In genomic region chr7:134778941-134779740, GRCh38 we compare ENCODE assay signal across 8 cellular contexts. TPM values are rescaled to one million over a fixed set of nuclear protein-coding genes. Genes with fewer than 3 reads are reported as not detected.
DNase-seq lines count a peak whose midpoint lies in the region; ATAC-seq and TF ChIP-seq lines count a peak whose summit lies in the region.

TSS of gene CALD1 (plus strand) at chr7:134779634. CDS start at chr7:134867734, 88,100 bp downstream.

- H3K36me3 ChIP-seq in IMR-90 (ENCODE audit: control insufficient read depth, insufficient read depth, low read length) (peaks cover 9% of the 10 kb centered on the region), mammary epithelial cell (ENCODE audit: insufficient read depth, low read length) (no peaks in the 10 kb centered on the region), iPS-18a (ENCODE audit: control insufficient read depth, low read depth, low read length) (no peaks in the 10 kb centered on the region), gastrocnemius medialis (no peaks in the 10 kb centered on the region)

- H3K4me2 ChIP-seq in IMR-90 (ENCODE audit: low read depth, low read length) (peak within 1 kb of the TSS; percentile 90), mammary epithelial cell (ENCODE audit: insufficient read depth, low read depth, low read length) (peak within 1 kb of the TSS; percentile 87)

- peak within 1 kb of the TSS; percentile 97 for H2BK20ac ChIP-seq in IMR-90 (ENCODE audit: low read depth, low read length)

- H2BK120ac ChIP-seq in IMR-90 (ENCODE audit: low read depth, low read length), result peak within 1 kb of the TSS; percentile 98

- peaks cover 2 to 15% (median 9%) of the 10 kb centered on the region in 3 donors for H3K27me3 Mint-ChIP-seq in CD14-positive monocyte (ENCODE audit: low read depth in 3 of 3)

- peak within 1 kb of the TSS; percentile 86 for H3K27ac ChIP-seq in IMR-90 (ENCODE audit: insufficient read depth, low read length)
- peak within 1 kb of the TSS; percentile 88 for H3K27ac ChIP-seq in mammary epithelial cell (ENCODE audit: insufficient read depth, low read depth, low read length)
- H3K27ac ChIP-seq in iPS-18a (ENCODE audit: low read length), result peak within 1 kb of the TSS; percentile 66
- H3K27ac ChIP-seq in gastrocnemius medialis, result peak within 1 kb of the TSS; percentile 74 to 78 (median 76)

- dilution Hi-C loops in IMR-90 (cut with HindIII; ENCODE audit: low sequenced_read_pairs, unreplicated experiment) (no loop called here), mammary epithelial cell (cut with HindIII; ENCODE audit: low sequenced_read_pairs) (no loop called here)

- peaks cover 21% of the 10 kb centered on the region for H3K4me1 ChIP-seq in IMR-90 (ENCODE audit: control insufficient read depth, insufficient read depth, low read length)
- H3K4me1 ChIP-seq in mammary epithelial cell (ENCODE audit: insufficient read depth, low read length), result peaks cover 37% of the 10 kb centered on the region
- H3K4me1 ChIP-seq in iPS-18a (ENCODE audit: control insufficient read depth, low read depth, low read length), result peaks cover 34% of the 10 kb centered on the region
- H3K4me1 ChIP-seq in gastrocnemius medialis, result peaks cover 0 to 19% of the 10 kb centered on the region in 2 donors

- TF ChIP-seq RAD21 in IMR-90 (IDR thresholded peaks at IDR 0.05; ENCODE audit: low read length), result no peak; the same call in 1 of the 2 replicates

- peak; percentile 99 for DNase-seq in IMR-90
- DNase-seq in mammary epithelial cell, result peak; percentile 99
- DNase-seq in gastrocnemius medialis, result peak; percentile 24 to 27
- no peak for DNase-seq in CD14-positive monocyte (ENCODE audit: low spot score)

- POLR2A ChIA-PET in IMR-90 (lab: Charles Lee; ENCODE audit: unreplicated experiment), result interaction anchor here (0.6 to 2.7 kb wide), 6 partner anchors 10 to 89 kb away, joined by 3 to 16 read pairs (median 8); no protein-coding TSS in a partner anchor

- H4K8ac ChIP-seq in IMR-90 (ENCODE audit: low read depth in 2 of 2, low read length in 2 of 2), result peak within 1 kb of the TSS; percentile 93 to 96

- peaks cover 34% of the 10 kb centered on the region for H4K20me1 ChIP-seq in IMR-90 (ENCODE audit: insufficient read depth, low read length)
- H4K20me1 ChIP-seq in mammary epithelial cell (ENCODE audit: insufficient read depth, low read length), result no peaks in the 10 kb centered on the region

- H4K91ac ChIP-seq in IMR-90 (ENCODE audit: insufficient read depth, low read depth, low read length), result peak within 1 kb of the TSS; percentile 98

- peak within 1 kb of the TSS; percentile 97 for H4K5ac ChIP-seq in IMR-90 (ENCODE audit: low read depth, low read length)

- H2AK5ac ChIP-seq in IMR-90 (ENCODE audit: low read depth, low read length), result peak within 1 kb of the TSS; percentile 73

- H2BK15ac ChIP-seq in IMR-90 (ENCODE audit: low read depth, low read length), result peak within 1 kb of the TSS; percentile 98

- H2BK5ac ChIP-seq in IMR-90 (ENCODE audit: low read depth, low read length, poor library complexity, severe bottlenecking), result peak within 1 kb of the TSS; percentile 91

- H3K56ac ChIP-seq in IMR-90 (ENCODE audit: extremely low read depth, insufficient read depth, low read length), result peak within 1 kb of the TSS; percentile 100

- TF ChIP-seq CTCF in IMR-90 (conservative IDR thresholded peaks at IDR 0.05; ENCODE audit: low read depth, low read length), result no peak
- TF ChIP-seq CTCF in mammary epithelial cell (conservative IDR thresholded peaks at IDR 0.05 in 1 of 2, IDR thresholded peaks at IDR 0.05 in 1 of 2; ENCODE audit: extremely low read depth in 1 of 2, insufficient read depth in 1 of 2, low read depth in 1 of 2, low read length in 2 of 2), result no peak
- TF ChIP-seq CTCF in gastrocnemius medialis (IDR thresholded peaks at IDR 0.05 in 4 of 5, conservative IDR thresholded peaks at IDR 0.05 in 1 of 5), result no peak
- TF ChIP-seq CTCF in CD14-positive monocyte (IDR thresholded peaks at IDR 0.05), result no peak

- H3K4me3 Mint-ChIP-seq in CD14-positive monocyte, result no peak within 1 kb of the TSS

- no peaks in the 10 kb centered on the region for H3K9me3 Mint-ChIP-seq in CD14-positive monocyte

- peak within 1 kb of the TSS; percentile 98 for H3K18ac ChIP-seq in IMR-90 (ENCODE audit: low read depth, low read length)

- H3K9me1 ChIP-seq in IMR-90 (ENCODE audit: insufficient read depth, low read length), result peaks cover 27% of the 10 kb centered on the region

- H3K79me1 ChIP-seq in IMR-90 (ENCODE audit: low read depth in 1 of 2, low read length in 2 of 2), result peaks cover 0 to 33% of the 10 kb centered on the region in 2 experiments; a peak in 2 of 4 replicates

- in situ Hi-C loops in IMR-90 (cut with MboI; ENCODE audit: low sequenced_read_pairs) (no loop called here), mammary epithelial cell (cut with MboI; ENCODE audit: low sequenced_read_pairs in 2 of 2) (no loop called here), gastrocnemius medialis (cut with MboI; ENCODE audit: low sequenced_read_pairs in 4 of 4) (no loop called here)

- H3K27ac Mint-ChIP-seq in CD14-positive monocyte, result no peak within 1 kb of the TSS

- WGBS in IMR-90 (ENCODE audit: extremely low coverage in 2 of 2, insufficient read length in 1 of 2), 2 experiments, result no CpG with 5 or more reads among the region's 15 CpGs
- under 1% methylated on average over 15 of the region's 15 CpGs for whole genome bisulfite sequencing in mammary epithelial cell (ENCODE audit: low coverage, missing lambda C conversion rate)

- peak within 1 kb of the TSS; percentile 96 for H3K4ac ChIP-seq in IMR-90 (ENCODE audit: low read depth, low read length)

- H3K14ac ChIP-seq in IMR-90 (replicated peaks; ENCODE audit: low read depth, low read length), result peak within 1 kb of the TSS; percentile 97

- intact Hi-C loops in IMR-90 (cut with micrococcal nuclease) (loop anchor here (1.0 to 5.0 kb wide), 5 partner anchors 36 to 132 kb away; partner anchors contain the start of gene BPGM), mammary epithelial cell (cut with micrococcal nuclease) (loop anchor here (1.0 to 5.0 kb wide), 7 partner anchors 27 to 120 kb away; no protein-coding TSS in a partner anchor), gastrocnemius medialis (cut with DNase I; ENCODE audit: low total_unique reads) (no loop called here), CD14-positive monocyte (cut with micrococcal nuclease) (no loop called here)

- peak; percentile 91 for ATAC-seq in IMR-90 (ENCODE audit: low read depth)
- ATAC-seq in gastrocnemius medialis, result peak; percentile 73 to 76
- no peak for ATAC-seq in GM18909 (IDR thresholded peaks at IDR 0.05; ENCODE audit: poor library complexity, unreplicated experiment)
- no peak for ATAC-seq in GM21619 (IDR thresholded peaks at IDR 0.05; ENCODE audit: unreplicated experiment)
- no peak for ATAC-seq in HG03439 (IDR thresholded peaks at IDR 0.05; ENCODE audit: unreplicated experiment)

- H3K9ac ChIP-seq in IMR-90 (ENCODE audit: low read depth, low read length), result peak within 1 kb of the TSS; percentile 90
- peak within 1 kb of the TSS; percentile 93 for H3K9ac ChIP-seq in mammary epithelial cell (ENCODE audit: insufficient read depth, low read length)
- peak within 1 kb of the TSS; percentile 79 for H3K9ac ChIP-seq in iPS-18a (ENCODE audit: low read length)

- TF ChIP-seq POLR2A in IMR-90 (IDR thresholded peaks at IDR 0.05; ENCODE audit: low read depth, low read length) (peak; percentile 98), gastrocnemius medialis (IDR thresholded peaks at IDR 0.05) (peak; percentile 46 to 74)

- no peaks in the 10 kb centered on the region for H3K4me1 Mint-ChIP-seq in CD14-positive monocyte

- BruUV-seq in IMR-90 (replicated peaks; lab: Mats Ljungman, UMichigan) (no TSS peak), mammary epithelial cell (replicated peaks; lab: Mats Ljungman, UMichigan) (TSS peak; percentile 88)

- no peaks in the 10 kb centered on the region for H3K27me3 ChIP-seq in IMR-90 (ENCODE audit: control insufficient read depth, insufficient read depth, low read length)
- H3K27me3 ChIP-seq in mammary epithelial cell (ENCODE audit: insufficient read depth, low read length), result no peaks in the 10 kb centered on the region
- H3K27me3 ChIP-seq in iPS-18a (ENCODE audit: control insufficient read depth, insufficient read depth, low read length), result no peaks in the 10 kb centered on the region
- H3K27me3 ChIP-seq in gastrocnemius medialis, result no peaks in the 10 kb centered on the region

- H3K4me3 ChIP-seq in IMR-90 (ENCODE audit: insufficient read depth, low read depth, low read length), result peak within 1 kb of the TSS; percentile 66
- peak within 1 kb of the TSS; percentile 60 to 86 (median 78) for H3K4me3 ChIP-seq in mammary epithelial cell (replicated peaks in 1 of 3; ENCODE audit: insufficient read depth in 1 of 3, low read depth in 2 of 3, low read length in 3 of 3)
- peak within 1 kb of the TSS; percentile 85 for H3K4me3 ChIP-seq in iPS-18a (ENCODE audit: low read length)
- peak within 1 kb of the TSS; percentile 40 to 60 (median 50) for H3K4me3 ChIP-seq in gastrocnemius medialis

- H2AFZ ChIP-seq in IMR-90 (replicated peaks; ENCODE audit: low read length, poor library complexity), result peak within 1 kb of the TSS; percentile 72
- peak within 1 kb of the TSS; percentile 77 for H2AFZ ChIP-seq in mammary epithelial cell (ENCODE audit: low read depth, low read length)

- peak within 1 kb of the TSS; percentile 87 for H2AK9ac ChIP-seq in IMR-90 (replicated peaks; ENCODE audit: low read depth, low read length, poor library complexity)

- H3K36me3 Mint-ChIP-seq in CD14-positive monocyte, result no peaks in the 10 kb centered on the region

- H3K23ac ChIP-seq in IMR-90 (ENCODE audit: low read depth, low read length), result peak within 1 kb of the TSS; percentile 96

- CTCF ChIA-PET in IMR-90 (lab: Yijun Ruan, JAX) (no interaction called here), mammary epithelial cell (lab: Charles Lee; ENCODE audit: low non-redundant PET) (no interaction called here)

- peaks cover 45% of the 10 kb centered on the region for H3K79me2 ChIP-seq in mammary epithelial cell (ENCODE audit: insufficient read depth, low read length)

- H3K9me3 ChIP-seq in IMR-90 (ENCODE audit: control insufficient read depth, insufficient read depth, low read length), result no peaks in the 10 kb centered on the region
- no peaks in the 10 kb centered on the region for H3K9me3 ChIP-seq in mammary epithelial cell (replicated peaks; ENCODE audit: insufficient read depth, low read length)
- no peaks in the 10 kb centered on the region for H3K9me3 ChIP-seq in iPS-18a (ENCODE audit: control insufficient read depth, low read depth, low read length)
- no peaks in the 10 kb centered on the region for H3K9me3 ChIP-seq in gastrocnemius medialis

TF ChIP-seq in IMR-90, 13 proteins besides CTCF, POLR2A, EP300 and RAD21 (continues in another document):
- TF ChIP-seq CHD1 (IDR thresholded peaks at IDR 0.05; ENCODE audit: low read depth, low read length) (no peak), MXI1 (IDR thresholded peaks at IDR 0.05; ENCODE audit: borderline replicate concordance, low read depth, low read length) (peak; percentile 72), MAFK (IDR thresholded peaks at IDR 0.05; ENCODE audit: low read depth, low read length) (no peak)

RNA-seq across cellular contexts. Expression of gene CALD1, which starts in this region (rescaled TPM):
- total RNA-seq in IMR-90 (2012; rRNA removed) (487 and 532 TPM in 2 replicates), mammary epithelial cell (100 to 1,000 TPM; 251 to 445 TPM), gastrocnemius medialis (10 to 100 TPM; 25.9 to 43.2 (median 32.3) TPM)
- polyA plus RNA-seq in IMR-90 (2012; rRNA removed) (375 and 382 TPM in 2 replicates), mammary epithelial cell (151 TPM), CD14-positive monocyte (under 1 TPM in 1 of 2 donors, not detected in 1; 0.18 TPM)
- 140 and 308 TPM in 2 replicates for polyA plus RNA-seq in IMR-90 (2012; cell fraction: cytosol; rRNA removed)
- 114 and 384 TPM in 2 replicates for polyA plus RNA-seq in IMR-90 (2012; cell fraction: nucleus; rRNA removed; ENCODE audit: low replicate concordance)
- 182 TPM for polyA minus RNA-seq in mammary epithelial cell

Comparison
In these comparisons a context has a peak if more than half of its experiments do, and no peak if none do; other contexts are left out.
1. RNA of gene CALD1 (total RNA-seq): 487 to 532 TPM in IMR-90 and 251 to 445 TPM in mammary epithelial cell; 25.9 to 43.2 TPM in gastrocnemius medialis; every median in the first group is over 4 times any median in the second.
2. RNA of gene CALD1 (polyA plus RNA-seq): 114 to 384 TPM in IMR-90 and 151 TPM in mammary epithelial cell (single experiment); 0.18 TPM in CD14-positive monocyte; every median in the first group is over 10 times any median in the second.
3. ATAC-seq: peak in IMR-90 (single experiment) and gastrocnemius medialis (2 of 2); none in GM18909 (single experiment), GM21619 (single experiment) and HG03439 (single experiment).
4. intact Hi-C loops: an anchor here in IMR-90 (1.0 to 5.0 kb wide) and mammary epithelial cell (1.0 to 5.0 kb wide); none called in gastrocnemius medialis and CD14-positive monocyte.
5. Peak in every context shown above with its lines, with median percentiles within 50 percentile points of each other: H3K27ac ChIP-seq, H3K4me3 ChIP-seq and H3K9ac ChIP-seq.